8 cellular contexts compared by ENCODE assay signal in the genomic region with DNA sequence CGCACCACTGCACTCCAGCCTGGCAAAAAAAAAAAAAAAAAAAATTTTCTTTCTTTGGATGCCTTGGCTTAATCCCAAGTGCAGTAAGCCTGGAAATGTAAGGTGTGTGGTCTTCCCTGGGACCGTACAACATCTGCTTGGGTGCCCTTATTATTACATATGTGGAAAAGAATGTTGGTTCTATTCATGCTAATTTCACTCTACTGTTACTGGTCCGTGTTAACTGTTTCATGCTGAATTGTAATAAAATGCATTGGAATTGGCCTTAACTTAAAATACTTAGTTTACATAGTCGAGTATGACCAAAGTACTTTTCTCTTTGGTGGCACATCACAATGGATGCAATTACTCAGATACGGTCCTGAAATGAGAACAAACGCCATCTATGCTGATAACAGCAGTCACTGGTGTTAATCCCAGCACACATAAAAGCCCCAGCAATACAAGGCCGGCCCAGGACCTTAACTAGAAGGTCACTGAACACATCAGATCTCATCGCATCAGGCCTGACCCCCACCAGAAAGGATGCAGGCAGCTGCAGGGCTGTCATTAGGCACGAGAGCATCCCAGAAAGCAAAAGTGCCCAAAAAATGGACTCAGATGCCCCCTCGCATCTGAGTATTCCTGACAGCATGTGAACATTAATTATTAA. TPM values are rescaled to one million over a fixed set of nuclear protein-coding genes. Genes with fewer than 3 reads are reported as not detected.
DNase-seq lines count a peak whose midpoint lies in the region; ATAC-seq lines count a peak whose summit lies in the region.

No MANE protein-coding gene starts in this region.

- H3K9me3 ChIP-seq in HUES64 (ENCODE audit: insufficient read depth, low read depth, low read length) (no peaks in the 10 kb centered on the region), iPS-20b (ENCODE audit: insufficient read depth, low read depth, low read length) (no peaks in the 10 kb centered on the region)

- H3K36me3 ChIP-seq in HUES64 (ENCODE audit: insufficient read depth, low read length) (no peaks in the 10 kb centered on the region), iPS-20b (ENCODE audit: insufficient read depth, low read depth, low read length) (no peaks in the 10 kb centered on the region)

- DNase-seq in stimulated activated naive B cell treated with anti-CD40 and anti-IgM and Interleukin-4, amounts not matched to agents 10 μg/mL and 1 μg/mL and 100 μg/mL, for 72 hours, result no peak
- no peak for DNase-seq in germinal center (ENCODE audit: low spot score)
- DNase-seq in NCI-H748 treated with DMSO at 0.1 percent for 48 hours (lab: John Stamatoyannopoulos, UW), result no peak
- DNase-seq in activated CD4-positive, alpha-beta T cell treated with anti-CD3 and anti-CD28 coated beads for 4 hours, result no peak

- H3K9ac ChIP-seq in HUES64 (ENCODE audit: low read depth, low read length) (no peak overlapping the region), iPS-20b (ENCODE audit: low read depth, low read length) (no peak overlapping the region)

- H3K4me3 Mint-ChIP-seq in activated naive CD8-positive, alpha-beta T cell, result peak overlapping the region; percentile 86
- H3K4me3 Mint-ChIP-seq in stimulated activated naive B cell treated with anti-CD40 and anti-IgM and Interleukin-4, amounts not matched to agents 10 μg/mL and 1 μg/mL and 100 μg/mL, for 72 hours, result peak overlapping the region; percentile 55 to 92

- peak in 1 of 2 donors; percentile 40 for ATAC-seq in stimulated activated naive B cell treated with anti-CD40 and anti-IgM and Interleukin-4, amounts not matched to agents 10 μg/mL and 1 μg/mL and 100 μg/mL, for 72 hours (replicated peaks)
- no peak for ATAC-seq in HG03460 (IDR thresholded peaks at IDR 0.05; ENCODE audit: unreplicated experiment)

- no peaks in the 10 kb centered on the region for H3K27me3 Mint-ChIP-seq in activated naive CD8-positive, alpha-beta T cell
- H3K27me3 Mint-ChIP-seq in stimulated activated naive B cell treated with anti-CD40 and anti-IgM and Interleukin-4, amounts not matched to agents 10 μg/mL and 1 μg/mL and 100 μg/mL, for 72 hours, result peaks cover 0 to 7% of the 10 kb centered on the region in 2 donors

- H3K27me3 ChIP-seq in HUES64 (ENCODE audit: insufficient read depth, low read length) (peaks cover 12% of the 10 kb centered on the region; the same call in 1 of the 2 replicates), iPS-20b (ENCODE audit: insufficient read depth, low read length) (peaks cover 20% of the 10 kb centered on the region; the same call in 1 of the 2 replicates)

- WGBS in HUES64, result 76% methylated on average over 10 of the region's 10 CpGs

- H3K27ac ChIP-seq in HUES64 (ENCODE audit: low read depth, low read length), result no peak overlapping the region
- H3K27ac ChIP-seq in iPS-20b (ENCODE audit: low read length), result no peak overlapping the region

- peak overlapping the region; percentile 78 for H3K27ac Mint-ChIP-seq in activated naive CD8-positive, alpha-beta T cell
- H3K27ac Mint-ChIP-seq in stimulated activated naive B cell treated with anti-CD40 and anti-IgM and Interleukin-4, amounts not matched to agents 10 μg/mL and 1 μg/mL and 100 μg/mL, for 72 hours, result peak overlapping the region; percentile 96

- H3K4me3 ChIP-seq in HUES64 (ENCODE audit: low read length), result peak overlapping the region; percentile 45
- peak overlapping the region; percentile 67; the same call in 1 of the 2 replicates for H3K4me3 ChIP-seq in iPS-20b (ENCODE audit: low read length)

- H3K9me3 Mint-ChIP-seq in activated naive CD8-positive, alpha-beta T cell (ENCODE audit: low read depth), result no peaks in the 10 kb centered on the region
- no peaks in the 10 kb centered on the region for H3K9me3 Mint-ChIP-seq in stimulated activated naive B cell treated with anti-CD40 and anti-IgM and Interleukin-4, amounts not matched to agents 10 μg/mL and 1 μg/mL and 100 μg/mL, for 72 hours

- H3K4me1 ChIP-seq in HUES64 (ENCODE audit: insufficient read depth, low read length), result peaks cover 11% of the 10 kb centered on the region; the same call in 1 of the 2 replicates
- H3K4me1 ChIP-seq in iPS-20b (ENCODE audit: insufficient read depth, low read length), result peaks cover 10% of the 10 kb centered on the region; the same call in 1 of the 2 replicates

- peaks cover 2% of the 10 kb centered on the region for H3K36me3 Mint-ChIP-seq in activated naive CD8-positive, alpha-beta T cell
- H3K36me3 Mint-ChIP-seq in stimulated activated naive B cell treated with anti-CD40 and anti-IgM and Interleukin-4, amounts not matched to agents 10 μg/mL and 1 μg/mL and 100 μg/mL, for 72 hours, result peaks cover 0 to 4% of the 10 kb centered on the region in 2 donors

- H3K4me1 Mint-ChIP-seq in activated naive CD8-positive, alpha-beta T cell (ENCODE audit: low read depth), result peaks cover 48% of the 10 kb centered on the region
- H3K4me1 Mint-ChIP-seq in stimulated activated naive B cell treated with anti-CD40 and anti-IgM and Interleukin-4, amounts not matched to agents 10 μg/mL and 1 μg/mL and 100 μg/mL, for 72 hours, result peaks cover 11 to 30% of the 10 kb centered on the region in 2 donors

RNA-seq across cellular contexts. Expression of gene SERPINB6, which starts 1.2 kb away (rescaled TPM):
- 15.9 TPM for polyA plus RNA-seq in HUES64 (2013, experiment 1 of 2)
- 21.7 TPM for polyA plus RNA-seq in HUES64 (2013, experiment 2 of 2)

RNA-seq across cellular contexts. Expression of gene NQO2, which starts 29.5 kb away (rescaled TPM):
- polyA plus RNA-seq in HUES64 (2013, experiment 1 of 2), result 125 TPM
- 138 TPM for polyA plus RNA-seq in HUES64 (2013, experiment 2 of 2)
